ENCODE assay signal across 8 cellular contexts in the genomic region with DNA sequence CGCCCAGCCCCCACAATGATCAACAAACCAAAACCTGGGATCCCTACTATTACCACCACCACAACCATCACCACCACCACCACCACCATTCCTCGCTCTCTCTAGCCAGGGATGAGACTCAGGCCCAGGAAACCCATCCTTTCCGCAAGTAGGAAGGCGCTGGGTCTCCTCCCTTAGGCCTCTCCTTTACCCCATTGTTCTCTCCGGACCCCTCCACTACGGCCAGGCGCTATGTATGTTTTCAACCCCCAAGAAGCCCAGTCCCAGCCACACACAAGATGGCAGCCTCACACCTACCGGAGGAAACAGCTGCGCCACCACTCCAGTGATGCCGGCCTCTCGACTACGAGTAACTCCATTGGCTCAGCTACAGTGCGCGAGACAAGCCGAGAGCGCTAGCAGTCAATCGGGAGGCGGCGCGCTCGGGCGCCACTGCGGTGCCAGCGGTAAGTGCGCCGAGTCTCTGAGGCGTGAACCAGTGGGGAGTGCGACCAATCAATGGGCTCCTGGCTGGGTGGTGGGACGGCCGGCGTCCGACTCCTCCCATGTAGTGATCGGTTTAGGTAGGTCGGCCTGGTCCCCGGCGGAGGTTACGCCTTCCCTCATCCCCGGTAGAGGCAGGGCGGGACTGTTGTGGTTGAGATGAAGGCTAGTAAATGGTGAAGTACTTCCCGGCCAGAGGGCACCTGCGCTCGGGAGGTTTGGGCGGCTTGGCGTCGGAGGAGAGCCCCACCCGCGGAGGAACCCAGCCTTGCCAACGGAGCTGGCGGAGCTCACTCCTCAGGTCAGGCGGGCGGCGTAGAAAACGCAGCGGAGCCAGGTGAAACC. TPM values are rescaled to one million over a fixed set of nuclear protein-coding genes. Genes with fewer than 3 reads are reported as not detected.
DNase-seq lines count a peak whose midpoint lies in the region; ATAC-seq and TF ChIP-seq lines count a peak whose summit lies in the region.

CAB39L (minus strand) TSS at position 376 of the 828 bp plus-strand sequence. CDS start 61,154 bp downstream, outside the sequence.
A gene with protein sequence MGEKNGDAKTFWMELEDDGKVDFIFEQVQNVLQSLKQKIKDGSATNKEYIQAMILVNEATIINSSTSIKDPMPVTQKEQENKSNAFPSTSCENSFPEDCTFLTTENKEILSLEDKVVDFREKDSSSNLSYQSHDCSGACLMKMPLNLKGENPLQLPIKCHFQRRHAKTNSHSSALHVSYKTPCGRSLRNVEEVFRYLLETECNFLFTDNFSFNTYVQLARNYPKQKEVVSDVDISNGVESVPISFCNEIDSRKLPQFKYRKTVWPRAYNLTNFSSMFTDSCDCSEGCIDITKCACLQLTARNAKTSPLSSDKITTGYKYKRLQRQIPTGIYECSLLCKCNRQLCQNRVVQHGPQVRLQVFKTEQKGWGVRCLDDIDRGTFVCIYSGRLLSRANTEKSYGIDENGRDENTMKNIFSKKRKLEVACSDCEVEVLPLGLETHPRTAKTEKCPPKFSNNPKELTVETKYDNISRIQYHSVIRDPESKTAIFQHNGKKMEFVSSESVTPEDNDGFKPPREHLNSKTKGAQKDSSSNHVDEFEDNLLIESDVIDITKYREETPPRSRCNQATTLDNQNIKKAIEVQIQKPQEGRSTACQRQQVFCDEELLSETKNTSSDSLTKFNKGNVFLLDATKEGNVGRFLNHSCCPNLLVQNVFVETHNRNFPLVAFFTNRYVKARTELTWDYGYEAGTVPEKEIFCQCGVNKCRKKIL (plus strand): TSS at position 586 of the 828 bp plus-strand sequence. CDS start 7,620 bp downstream, outside the sequence.

- no peak; the same call in 1 of the 2 replicates for TF ChIP-seq CTCF in PC-3 (conservative IDR thresholded peaks at IDR 0.05; ENCODE audit: low read depth, low read length)

- H3K4me3 ChIP-seq in PC-3 (ENCODE audit: low read length) (peak within 1 kb of the TSS; percentile 85), esophagus (ENCODE audit: low read depth in 1 of 2, low read length in 2 of 2) (peak within 1 kb of the TSS; percentile 72 to 81), mucosa of stomach (ENCODE audit: low read length) (peak within 1 kb of the TSS; percentile 68)

- H3K27ac ChIP-seq in PC-3 (ENCODE audit: low read length) (peak within 1 kb of the TSS; percentile 79), esophagus (ENCODE audit: low read depth in 2 of 2, low read length in 1 of 2) (peak within 1 kb of the TSS; percentile 94 to 99)

- H2AFZ ChIP-seq in PC-3 (ENCODE audit: low read length), result peak within 1 kb of the TSS; percentile 96

- no peaks in the 10 kb centered on the region for H3K27me3 Mint-ChIP-seq in IgD-negative memory B cell
- no peaks in the 10 kb centered on the region for H3K27me3 Mint-ChIP-seq in activated T-cell treated with anti-CD3 and anti-CD28 coated beads, Interleukin-2, amount 50 U/mL, for 4 hours (ENCODE audit: low read depth)

- WGBS in esophagus, 2 donors, result 0% methylated on average over 54 of the region's 54 CpGs

- ATAC-seq in GM21529 (IDR thresholded peaks at IDR 0.05; ENCODE audit: unreplicated experiment), result peak; percentile 93
- ATAC-seq in PC-3, result peak; percentile 92
- ATAC-seq in activated T-cell treated with anti-CD3 and anti-CD28 coated beads, Interleukin-2, amount 50 U/mL, for 4 hours, result peak; percentile 95 to 96

- peak; percentile 98 for DNase-seq in DMS153 treated with DMSO at 0.1 percent for 48 hours (lab: John Stamatoyannopoulos, UW; ENCODE audit: unreplicated experiment)
- peak; percentile 96 for DNase-seq in PC-3
- DNase-seq in activated T-cell treated with anti-CD3 and anti-CD28 coated beads, Interleukin-2, amount 50 U/mL, for 4 hours, result peak; percentile 98
- DNase-seq in stimulated activated CD8-positive, alpha-beta memory T cell treated with anti-CD3 and anti-CD28 coated beads, Interleukin-7, amount 100 ng/mL, for 1 hour (ENCODE audit: low read depth in 2 of 2), result peak; percentile 96 to 97

- intact Hi-C loops in PC-3 (cut with micrococcal nuclease), result loop anchor here (1.0 to 2.0 kb wide), 2 partner anchors 51 to 163 kb away; partner anchors contain the start of gene PHF11

- no peaks in the 10 kb centered on the region for H4K20me1 ChIP-seq in PC-3 (ENCODE audit: low read length)

- H3K4me1 Mint-ChIP-seq in IgD-negative memory B cell, result peaks cover 24 to 47% (median 42%) of the 10 kb centered on the region in 3 donors
- H3K4me1 Mint-ChIP-seq in activated T-cell treated with anti-CD3 and anti-CD28 coated beads, Interleukin-2, amount 50 U/mL, for 4 hours (ENCODE audit: low read depth), result peaks cover 54% of the 10 kb centered on the region

- H3K4me1 ChIP-seq in PC-3 (ENCODE audit: insufficient read depth, low read length) (peaks cover 47% of the 10 kb centered on the region), esophagus (ENCODE audit: control insufficient read depth in 2 of 2, insufficient read depth in 2 of 2, low read length in 1 of 2) (no peaks in the 10 kb centered on the region), mucosa of stomach (ENCODE audit: control insufficient read depth, insufficient read depth, low read length) (no peaks in the 10 kb centered on the region)

- no peaks in the 10 kb centered on the region for H3K36me3 ChIP-seq in PC-3 (ENCODE audit: low read depth, low read length)
- H3K36me3 ChIP-seq in esophagus (ENCODE audit: control insufficient read depth in 2 of 2, insufficient read depth in 2 of 2, low read length in 1 of 2), result no peaks in the 10 kb centered on the region
- H3K36me3 ChIP-seq in mucosa of stomach (ENCODE audit: control insufficient read depth, insufficient read depth, low read length), result no peaks in the 10 kb centered on the region

- H3K79me2 ChIP-seq in PC-3 (ENCODE audit: low read length), result peaks cover 37% of the 10 kb centered on the region

- H3K9me3 ChIP-seq in PC-3 (ENCODE audit: low read length) (no peaks in the 10 kb centered on the region), esophagus (ENCODE audit: control insufficient read depth in 2 of 2, insufficient read depth in 1 of 2, low read depth in 1 of 2, low read length in 1 of 2) (no peaks in the 10 kb centered on the region), mucosa of stomach (ENCODE audit: control insufficient read depth, low read length) (no peaks in the 10 kb centered on the region)

- no peaks in the 10 kb centered on the region for H3K9me2 ChIP-seq in PC-3 (replicated peaks; ENCODE audit: low read length)

- H3K27me3 ChIP-seq in PC-3 (ENCODE audit: low read length), result no peaks in the 10 kb centered on the region
- H3K27me3 ChIP-seq in esophagus (ENCODE audit: control insufficient read depth in 1 of 2, insufficient read depth in 2 of 2, low read length in 2 of 2), result no peaks in the 10 kb centered on the region
- H3K27me3 ChIP-seq in mucosa of stomach (ENCODE audit: control insufficient read depth, insufficient read depth, low read length), result no peaks in the 10 kb centered on the region

- peak within 1 kb of the TSS; percentile 91 to 100 (median 98) for H3K27ac Mint-ChIP-seq in IgD-negative memory B cell

- POLR2A ChIA-PET in PC-3 (lab: Charles Lee; ENCODE audit: unreplicated experiment), result interaction anchor here (0.5 to 0.6 kb wide), 3 partner anchors 26 to 301 kb away, joined by 3 to 4 read pairs (median 3); no protein-coding TSS in a partner anchor

- BruUV-seq in PC-3 (replicated peaks; lab: Mats Ljungman, UMichigan), result no TSS peak

- peaks cover 2% of the 10 kb centered on the region for H3K36me3 Mint-ChIP-seq in IgD-negative memory B cell
- H3K36me3 Mint-ChIP-seq in activated T-cell treated with anti-CD3 and anti-CD28 coated beads, Interleukin-2, amount 50 U/mL, for 4 hours (ENCODE audit: insufficient read depth), result peaks cover 3% of the 10 kb centered on the region

- no peaks in the 10 kb centered on the region for H3F3A ChIP-seq in PC-3 (ENCODE audit: low read length, unreplicated experiment)

- no peaks in the 10 kb centered on the region for H3K9me3 Mint-ChIP-seq in IgD-negative memory B cell
- H3K9me3 Mint-ChIP-seq in activated T-cell treated with anti-CD3 and anti-CD28 coated beads, Interleukin-2, amount 50 U/mL, for 4 hours, result no peaks in the 10 kb centered on the region

- peak within 1 kb of the TSS; percentile 92 to 98 (median 97) for H3K4me3 Mint-ChIP-seq in IgD-negative memory B cell
- H3K4me3 Mint-ChIP-seq in activated T-cell treated with anti-CD3 and anti-CD28 coated beads, Interleukin-2, amount 50 U/mL, for 4 hours, result peak within 1 kb of the TSS; percentile 91

- H3K9ac ChIP-seq in PC-3 (ENCODE audit: low read length) (peak within 1 kb of the TSS; percentile 77), mucosa of stomach (ENCODE audit: low read length) (peak within 1 kb of the TSS; percentile 90)

- CTCF ChIA-PET in PC-3 (lab: Charles Lee), result interaction anchor here (0.6 to 0.7 kb wide), 3 partner anchors 47 to 130 kb away, joined by 3 to 11 read pairs (median 5); no protein-coding TSS in a partner anchor

- H3K4me2 ChIP-seq in PC-3 (ENCODE audit: low read length), result peak within 1 kb of the TSS; percentile 99

RNA-seq across cellular contexts. Expression of gene CAB39L, which starts in this region (rescaled TPM):
- polyA plus RNA-seq in IgD-negative memory B cell, result 1.7 TPM
- total RNA-seq in PC-3 (2014; rRNA removed), result 1.8 and 2.0 TPM in 2 replicates
- 1 to 10 TPM; 3.0 to 3.3 (median 3.2) TPM for total RNA-seq in activated T-cell treated with anti-CD3 and anti-CD28 coated beads, Interleukin-2, amount 50 U/mL, for 4 hours
- 10 to 100 TPM in 1 of 2 donors, 1 to 10 TPM in 1; 9.8 to 15.9 TPM for polyA plus RNA-seq in esophagus

RNA-seq across cellular contexts. Expression of the second gene that starts in this region (rescaled TPM):
- polyA plus RNA-seq in IgD-negative memory B cell (15.0 TPM), esophagus (1 to 10 TPM; 2.0 to 2.1 TPM)
- total RNA-seq in PC-3 (2014; rRNA removed), result 2.7 and 3.9 TPM in 2 replicates
- 10 to 100 TPM in 1 of 3 donors, 1 to 10 TPM in 2; 7.8 to 10.0 (median 9.6) TPM for total RNA-seq in activated T-cell treated with anti-CD3 and anti-CD28 coated beads, Interleukin-2, amount 50 U/mL, for 4 hours

Comparison
In these comparisons a context has a peak if more than half of its experiments do, and no peak if none do; other contexts are left out.
1. Peak in every context shown above with its lines: DNase-seq, ATAC-seq, H3K4me3 ChIP-seq and H3K27ac ChIP-seq.